ENCODE assay signal across 13 cellular contexts in genomic region chr20:58366016-58366415, GRCh38. TPM values are rescaled to one million over a fixed set of nuclear protein-coding genes. Genes with fewer than 3 reads are reported as not detected.
DNase-seq lines count a peak whose midpoint lies in the region; ATAC-seq, FAIRE-seq and TF ChIP-seq lines count a peak whose summit lies in the region.
"Had no signal": no experiment of that assay in that cellular context is flagged by ENCODE, and none has a peak within 500 bp of the region (broad histone marks: within the 10 kb centered on the region; RNA-seq: fewer than 3 reads in every experiment).

No MANE protein-coding gene starts in this region.

- no peaks in the 10 kb centered on the region for H3K27me3 ChIP-seq in effector memory CD4-positive, alpha-beta T cell (replicated peaks; ENCODE audit: control insufficient read depth, insufficient read depth, low read length, poor library complexity, severe bottlenecking)

- H3K4me1 ChIP-seq in effector memory CD4-positive, alpha-beta T cell (ENCODE audit: control insufficient read depth, insufficient read depth, low read length, poor library complexity, severe bottlenecking) = no peaks in the 10 kb centered on the region

- no peaks in the 10 kb centered on the region for H3K9me3 ChIP-seq in effector memory CD4-positive, alpha-beta T cell (ENCODE audit: control insufficient read depth, low read length)

- peak; percentile 74 for FAIRE-seq in HTR-8/SVneo (lab: Jason Lieb, UNC)
- FAIRE-seq: H54 had no signal

- H3K4me3 Mint-ChIP-seq in memory B cell (no peak overlapping the region), natural killer cell (no peak overlapping the region)

- ATAC-seq in memory B cell (ENCODE audit: low read depth) (no peak), natural killer cell (no peak)

- H3K27ac ChIP-seq in effector memory CD4-positive, alpha-beta T cell (ENCODE audit: insufficient read depth, low read length, poor library complexity, severe bottlenecking) = no peak overlapping the region

- H3K27me3 Mint-ChIP-seq in memory B cell (no peaks in the 10 kb centered on the region), natural killer cell (ENCODE audit: low read depth in 2 of 2) (no peaks in the 10 kb centered on the region)
- H3K27me3 Mint-ChIP-seq: progenitor cell of endocrine pancreas had no signal

- H3K9me3 Mint-ChIP-seq in memory B cell = no peaks in the 10 kb centered on the region
- no peaks in the 10 kb centered on the region for H3K9me3 Mint-ChIP-seq in natural killer cell

- H3K36me3 ChIP-seq in effector memory CD4-positive, alpha-beta T cell (ENCODE audit: control insufficient read depth, insufficient read depth, low read length) = peaks cover 21% of the 10 kb centered on the region

- H3K36me3 Mint-ChIP-seq in memory B cell (peaks cover 13% of the 10 kb centered on the region), natural killer cell (peaks cover 27% of the 10 kb centered on the region)

- TF ChIP-seq CTCF in natural killer cell (IDR thresholded peaks at IDR 0.05) = no peak

- no peak for DNase-seq in HTR-8/SVneo (ENCODE audit: insufficient read length, low spot score)
- DNase-seq in activated T-cell treated with anti-CD3 and anti-CD28 coated beads, Interleukin-2, amount 50 U/mL, for 48 hours = peak; percentile 23 to 32
- DNase-seq in memory B cell (ENCODE audit: low spot score in 2 of 2) = no peak
- peak; percentile 9 to 31 for DNase-seq in stimulated activated CD8-positive, alpha-beta memory T cell treated with anti-CD3 and anti-CD28 coated beads, Interleukin-15, amount 100 ng/mL, for 48 hours (ENCODE audit: low read depth in 2 of 2)
- DNase-seq in effector memory CD4-positive, alpha-beta T cell = no peak
- DNase-seq in natural killer cell = no peak
- DNase-seq in DMS53 (lab: John Stamatoyannopoulos, UW) = no peak
- DNase-seq: cerebellar nuclear complex, MM.1S, NCI-H1930, T-helper 1 cell had no signal

- no peak overlapping the region for H3K4me3 ChIP-seq in effector memory CD4-positive, alpha-beta T cell (ENCODE audit: insufficient read depth, low read depth, low read length, poor library complexity, severe bottlenecking)

- H3K4me1 Mint-ChIP-seq in memory B cell = no peaks in the 10 kb centered on the region
- no peaks in the 10 kb centered on the region for H3K4me1 Mint-ChIP-seq in natural killer cell

- H3K27ac Mint-ChIP-seq in memory B cell = peak overlapping the region; percentile 48
- H3K27ac Mint-ChIP-seq in natural killer cell = no peak overlapping the region
- H3K27ac Mint-ChIP-seq: progenitor cell of endocrine pancreas had no signal

- intact Hi-C loops in natural killer cell (cut with micrococcal nuclease) = no loop called here

RNA-seq across cellular contexts. Expression of gene VAPB, which starts 23.0 kb away (rescaled TPM):
- total RNA-seq in natural killer cell = 10 to 100 TPM; 20.3 to 23.1 (median 21.3) TPM

RNA-seq across cellular contexts. Expression of gene RAB22A, which starts 56.5 kb away (rescaled TPM):
- 10 to 100 TPM; 19.6 to 29.8 (median 28.6) TPM for total RNA-seq in natural killer cell

Comparison
In these comparisons a context has a peak if more than half of its experiments do, and no peak if none do; other contexts are left out.
1. DNase-seq: peak in activated T-cell treated with anti-CD3 and anti-CD28 coated beads, Interleukin-2, amount 50 U/mL, for 48 hours (2 of 2) and stimulated activated CD8-positive, alpha-beta memory T cell treated with anti-CD3 and anti-CD28 coated beads, Interleukin-15, amount 100 ng/mL, for 48 hours (2 of 2); none in HTR-8/SVneo (single experiment), memory B cell (0 of 2), effector memory CD4-positive, alpha-beta T cell (0 of 3), natural killer cell (single experiment) and DMS53 (single experiment).